In the genomic region with DNA sequence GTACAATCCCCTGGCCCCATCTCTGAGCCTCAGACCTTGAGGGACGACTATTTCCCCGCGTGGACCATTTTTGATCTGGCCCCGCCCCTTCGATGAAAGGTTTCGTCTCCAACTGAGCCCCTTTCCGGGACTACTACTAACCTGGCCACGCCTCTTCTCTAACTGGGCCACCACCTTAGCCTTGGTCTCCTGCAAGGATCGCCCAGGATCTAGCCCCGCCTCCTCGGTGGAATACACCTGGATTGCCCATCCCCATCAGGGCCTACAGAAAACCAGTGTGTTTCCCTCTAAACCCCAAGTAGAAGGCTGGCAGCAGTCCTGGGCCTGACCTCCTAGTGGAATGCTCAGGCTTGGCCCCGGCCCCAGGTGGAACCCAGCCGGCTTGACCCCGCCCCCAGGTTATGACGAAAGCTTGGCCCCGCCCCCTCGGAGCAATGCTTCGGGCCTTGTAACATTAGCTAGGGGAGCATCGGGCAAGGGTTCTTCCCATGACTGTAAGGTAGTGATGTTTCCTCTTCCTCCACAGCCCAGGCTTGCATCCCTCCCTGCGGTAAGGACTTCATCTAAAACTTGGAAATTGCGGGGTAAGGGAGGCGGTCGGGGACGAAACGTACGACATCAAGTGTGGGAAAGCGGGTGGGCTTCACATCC, we compare ENCODE assay signal across 9 cellular contexts. TPM values are rescaled to one million over a fixed set of nuclear protein-coding genes. Genes with fewer than 3 reads are reported as not detected.
A peak's percentile ranks its signal among the peaks of the same experiment; 100 is the strongest.
DNase-seq lines count a peak whose midpoint lies in the region; ATAC-seq and TF ChIP-seq lines count a peak whose summit lies in the region.
"Had no signal": no experiment of that assay in that cellular context is flagged by ENCODE, and none has a peak within 500 bp of the region (broad histone marks: within the 10 kb centered on the region; RNA-seq: fewer than 3 reads in every experiment).

No MANE protein-coding gene starts in this region.

- H3K9me3 ChIP-seq in body of pancreas = no peaks in the 10 kb centered on the region

- intact Hi-C loops in body of pancreas (cut with DNase I) = no loop called here

- no peaks in the 10 kb centered on the region for H3K27me3 ChIP-seq in body of pancreas

- peak overlapping the region; percentile 70 to 93 (median 84) for H3K27ac ChIP-seq in body of pancreas
- H3K27ac ChIP-seq in skin epidermis = peak overlapping the region in 11 of 21 experiments; percentile 1 to 99 (median 96)

- peaks cover 42% of the 10 kb centered on the region for H3K4me1 ChIP-seq in body of pancreas

- TF ChIP-seq POLR2A in body of pancreas (IDR thresholded peaks at IDR 0.05) = peak in 2 of 3 donors; percentile 19 to 38

- DNase-seq in C1 segment of cervical spinal cord (lab: John Stamatoyannopoulos, UW) (peak in 8 of 14 donors; percentile 9 to 48 (median 31)), RPMI8226 (peak; percentile 41), body of pancreas (peak; percentile 87 to 96 (median 93)), NOMO-1 treated with DMSO at 0.1 percent for 48 hours (lab: John Stamatoyannopoulos, UW; ENCODE audit: unreplicated experiment) (no peak)

- no peaks in the 10 kb centered on the region for H3K36me3 ChIP-seq in body of pancreas (replicated peaks in 1 of 2; ENCODE audit: insufficient read depth in 1 of 2, low read depth in 2 of 2)

- H3K4me3 ChIP-seq in body of pancreas = no peak overlapping the region
- H3K4me3 ChIP-seq in iPS-11a (ENCODE audit: low read depth, low read length) = peak overlapping the region; percentile 67
- H3K4me3 ChIP-seq in skin epidermis = peak overlapping the region in 2 of 7 experiments; percentile 15 to 70
- H3K4me3 ChIP-seq: GM12878 had no signal

- no peak for TF ChIP-seq CTCF in body of pancreas (IDR thresholded peaks at IDR 0.05)

- WGBS in body of pancreas, 2 donors = 16 to 23% methylated on average over 24 to 27 of the region's 27 CpGs

- ATAC-seq in body of pancreas = peak; percentile 64
- ATAC-seq in HG02852 (IDR thresholded peaks at IDR 0.05; ENCODE audit: unreplicated experiment) = no peak
- no peak for ATAC-seq in HG03571 (IDR thresholded peaks at IDR 0.05; ENCODE audit: unreplicated experiment)
- ATAC-seq: GM12878 had no signal

RNA-seq across cellular contexts. Expression of gene SPACA6, which starts 9.1 kb away (rescaled TPM):
- 10 to 100 TPM in 1 of 2 donors, 1 to 10 TPM in 1; 7.9 to 16.3 TPM for total RNA-seq in body of pancreas

RNA-seq across cellular contexts. Expression of gene HAS1, which starts 21.6 kb away (rescaled TPM):
- 10 to 100 TPM in 1 of 2 donors, 1 to 10 TPM in 1; 1.8 to 15.8 TPM for total RNA-seq in body of pancreas
- total RNA-seq: GM12878 had no signal

RNA-seq across cellular contexts. Expression of gene FPR1, which starts 49.5 kb away (rescaled TPM):
- 1 to 10 TPM in 1 of 2 donors, not detected in 1; 4.7 TPM for total RNA-seq in body of pancreas
- total RNA-seq: GM12878 had no signal

RNA-seq across cellular contexts. Expression of gene SIGLEC14, which starts 55.6 kb away (rescaled TPM):
- total RNA-seq in body of pancreas = not detected

RNA-seq across cellular contexts. Expression of gene FPR2, which starts 58.8 kb away (rescaled TPM):
- under 1 TPM in 1 of 2 donors, not detected in 1; 0.78 TPM for total RNA-seq in body of pancreas
- total RNA-seq: GM12878 had no signal
